8 cellular contexts compared by ENCODE assay signal in genomic region chr15:75712668-75713337, GRCh38. TPM values are rescaled to one million over a fixed set of nuclear protein-coding genes. Genes with fewer than 3 reads are reported as not detected.
A peak's percentile ranks its signal among the peaks of the same experiment; 100 is the strongest.
DNase-seq lines count a peak whose midpoint lies in the region; ATAC-seq lines count a peak whose summit lies in the region.

A gene with protein sequence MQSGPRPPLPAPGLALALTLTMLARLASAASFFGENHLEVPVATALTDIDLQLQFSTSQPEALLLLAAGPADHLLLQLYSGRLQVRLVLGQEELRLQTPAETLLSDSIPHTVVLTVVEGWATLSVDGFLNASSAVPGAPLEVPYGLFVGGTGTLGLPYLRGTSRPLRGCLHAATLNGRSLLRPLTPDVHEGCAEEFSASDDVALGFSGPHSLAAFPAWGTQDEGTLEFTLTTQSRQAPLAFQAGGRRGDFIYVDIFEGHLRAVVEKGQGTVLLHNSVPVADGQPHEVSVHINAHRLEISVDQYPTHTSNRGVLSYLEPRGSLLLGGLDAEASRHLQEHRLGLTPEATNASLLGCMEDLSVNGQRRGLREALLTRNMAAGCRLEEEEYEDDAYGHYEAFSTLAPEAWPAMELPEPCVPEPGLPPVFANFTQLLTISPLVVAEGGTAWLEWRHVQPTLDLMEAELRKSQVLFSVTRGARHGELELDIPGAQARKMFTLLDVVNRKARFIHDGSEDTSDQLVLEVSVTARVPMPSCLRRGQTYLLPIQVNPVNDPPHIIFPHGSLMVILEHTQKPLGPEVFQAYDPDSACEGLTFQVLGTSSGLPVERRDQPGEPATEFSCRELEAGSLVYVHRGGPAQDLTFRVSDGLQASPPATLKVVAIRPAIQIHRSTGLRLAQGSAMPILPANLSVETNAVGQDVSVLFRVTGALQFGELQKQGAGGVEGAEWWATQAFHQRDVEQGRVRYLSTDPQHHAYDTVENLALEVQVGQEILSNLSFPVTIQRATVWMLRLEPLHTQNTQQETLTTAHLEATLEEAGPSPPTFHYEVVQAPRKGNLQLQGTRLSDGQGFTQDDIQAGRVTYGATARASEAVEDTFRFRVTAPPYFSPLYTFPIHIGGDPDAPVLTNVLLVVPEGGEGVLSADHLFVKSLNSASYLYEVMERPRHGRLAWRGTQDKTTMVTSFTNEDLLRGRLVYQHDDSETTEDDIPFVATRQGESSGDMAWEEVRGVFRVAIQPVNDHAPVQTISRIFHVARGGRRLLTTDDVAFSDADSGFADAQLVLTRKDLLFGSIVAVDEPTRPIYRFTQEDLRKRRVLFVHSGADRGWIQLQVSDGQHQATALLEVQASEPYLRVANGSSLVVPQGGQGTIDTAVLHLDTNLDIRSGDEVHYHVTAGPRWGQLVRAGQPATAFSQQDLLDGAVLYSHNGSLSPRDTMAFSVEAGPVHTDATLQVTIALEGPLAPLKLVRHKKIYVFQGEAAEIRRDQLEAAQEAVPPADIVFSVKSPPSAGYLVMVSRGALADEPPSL (N-terminal part only) (minus strand): TSS chr15:75712848. CDS start chr15:75712755, 93 bp downstream.

- H3K4me2 ChIP-seq in trophoblast cell (ENCODE audit: low read length) = peak within 1 kb of the TSS; percentile 70

- ATAC-seq in stimulated activated memory B cell treated with anti-CD40 and anti-IgM and Interleukin-4, amounts not matched to agents 10 μg/mL and 1 μg/mL and 100 μg/mL, for 72 hours = no peak
- no peak for ATAC-seq in GM19035 (IDR thresholded peaks at IDR 0.05; ENCODE audit: unreplicated experiment)

- peaks cover 10 to 14% of the 10 kb centered on the region in 2 experiments for H3K4me1 ChIP-seq in trophoblast cell (ENCODE audit: control insufficient read depth in 1 of 2, insufficient read depth in 2 of 2, low read length in 2 of 2)

- no peak within 1 kb of the TSS for H3K27ac ChIP-seq in trophoblast cell (ENCODE audit: low read depth, low read length)

- no peaks in the 10 kb centered on the region for H3K36me3 ChIP-seq in trophoblast cell (ENCODE audit: control insufficient read depth in 1 of 2, insufficient read depth in 2 of 2, low read length in 2 of 2)

- H4K91ac ChIP-seq in trophoblast cell (ENCODE audit: low read depth, low read length) = peak within 1 kb of the TSS; percentile 7

- peak within 1 kb of the TSS; percentile 49 for H2BK120ac ChIP-seq in trophoblast cell (ENCODE audit: insufficient read depth, low read length, poor library complexity)

- H3K4me3 Mint-ChIP-seq in stimulated activated memory B cell treated with anti-CD40 and anti-IgM and Interleukin-4, amounts not matched to agents 10 μg/mL and 1 μg/mL and 100 μg/mL, for 72 hours = no peak within 1 kb of the TSS

- peak within 1 kb of the TSS; percentile 16 for H2BK12ac ChIP-seq in trophoblast cell (ENCODE audit: low read length)

- no peak within 1 kb of the TSS for H3K23ac ChIP-seq in trophoblast cell (ENCODE audit: low read length)

- H2BK5ac ChIP-seq in trophoblast cell (ENCODE audit: low read depth, low read length, poor library complexity) = no peak within 1 kb of the TSS

- peak within 1 kb of the TSS; percentile 40 for H3K18ac ChIP-seq in trophoblast cell (ENCODE audit: low read length)

- peaks cover 4% of the 10 kb centered on the region for H3K79me1 ChIP-seq in trophoblast cell (ENCODE audit: low read length)

- no peaks in the 10 kb centered on the region for H3K79me2 ChIP-seq in trophoblast cell (ENCODE audit: control insufficient read depth, insufficient read depth, low read length, poor library complexity)

- no peak within 1 kb of the TSS for H3K9ac ChIP-seq in trophoblast cell (ENCODE audit: low read length)

- peak within 1 kb of the TSS; percentile 35 for H2AFZ ChIP-seq in trophoblast cell (ENCODE audit: insufficient read depth, low read length, poor library complexity)

- no peaks in the 10 kb centered on the region for H3K4me1 Mint-ChIP-seq in stimulated activated memory B cell treated with anti-CD40 and anti-IgM and Interleukin-4, amounts not matched to agents 10 μg/mL and 1 μg/mL and 100 μg/mL, for 72 hours

- no peak within 1 kb of the TSS for H4K12ac ChIP-seq in trophoblast cell (ENCODE audit: low read depth, low read length)

- H3K27ac Mint-ChIP-seq in stimulated activated memory B cell treated with anti-CD40 and anti-IgM and Interleukin-4, amounts not matched to agents 10 μg/mL and 1 μg/mL and 100 μg/mL, for 72 hours = no peak within 1 kb of the TSS

- H3K9me3 ChIP-seq in trophoblast cell (ENCODE audit: insufficient read depth, low read depth, low read length) = no peaks in the 10 kb centered on the region

- H3K27me3 Mint-ChIP-seq in stimulated activated memory B cell treated with anti-CD40 and anti-IgM and Interleukin-4, amounts not matched to agents 10 μg/mL and 1 μg/mL and 100 μg/mL, for 72 hours = peaks cover 38% of the 10 kb centered on the region

- H3K36me3 Mint-ChIP-seq in stimulated activated memory B cell treated with anti-CD40 and anti-IgM and Interleukin-4, amounts not matched to agents 10 μg/mL and 1 μg/mL and 100 μg/mL, for 72 hours = no peaks in the 10 kb centered on the region

- H3K27me3 ChIP-seq in trophoblast cell (ENCODE audit: insufficient read depth, low read length) = no peaks in the 10 kb centered on the region

- H2AK5ac ChIP-seq in trophoblast cell (ENCODE audit: low read length) = peak within 1 kb of the TSS; percentile 40

- peak within 1 kb of the TSS; percentile 66 for H4K8ac ChIP-seq in trophoblast cell (ENCODE audit: low read depth, low read length)

- H3K14ac ChIP-seq in trophoblast cell (ENCODE audit: low read length) = peak within 1 kb of the TSS; percentile 57

- no peaks in the 10 kb centered on the region for H3K9me3 Mint-ChIP-seq in stimulated activated memory B cell treated with anti-CD40 and anti-IgM and Interleukin-4, amounts not matched to agents 10 μg/mL and 1 μg/mL and 100 μg/mL, for 72 hours

- DNase-seq in DMS79 treated with DMSO at 0.1 percent for 48 hours (lab: John Stamatoyannopoulos, UW) = peak; percentile 10
- DNase-seq in RPMI7951 (ENCODE audit: low read depth) = peak; percentile 77
- peak; percentile 45 for DNase-seq in glomerular visceral epithelial cell (ENCODE audit: extremely low spot score)
- DNase-seq in trophoblast cell = peak in 1 of 2 donors; percentile 34
- DNase-seq in NCI-H526 treated with DMSO at 0.1 percent for 48 hours (lab: John Stamatoyannopoulos, UW) = no peak
- no peak for DNase-seq in NOMO-1 treated with dmso at 0.1 percent for 144 hours (lab: John Stamatoyannopoulos, UW; ENCODE audit: unreplicated experiment)

- peak within 1 kb of the TSS; percentile 42 for H3K4me3 ChIP-seq in trophoblast cell (ENCODE audit: low read depth, low read length)

- WGBS in trophoblast cell (ENCODE audit: extremely low coverage, insufficient coverage, insufficient read length) = no CpG with 5 or more reads among the region's 36 CpGs

- no peak within 1 kb of the TSS for H3K4ac ChIP-seq in trophoblast cell (ENCODE audit: low read depth, low read length)

RNA-seq across cellular contexts. Expression of the gene that starts here (rescaled TPM):
- total RNA-seq in RPMI7951 (2014; rRNA removed; shearing (Covaris generic)) = 31.4 and 52.5 TPM in 2 replicates
- 1.1 and 1.3 TPM in 2 replicates for polyA plus RNA-seq in trophoblast cell (2013)

Comparison
In these comparisons a context has a peak if more than half of its experiments do, and no peak if none do; other contexts are left out.
1. DNase-seq: peak in DMS79 treated with DMSO at 0.1 percent for 48 hours (single experiment), RPMI7951 (single experiment) and glomerular visceral epithelial cell (single experiment); none in NCI-H526 treated with DMSO at 0.1 percent for 48 hours (single experiment) and NOMO-1 treated with dmso at 0.1 percent for 144 hours (single experiment).